Comparison of ENCODE assay signal across 8 cellular contexts in genomic region chr20:44475372-44475693, GRCh38. TPM values are rescaled to one million over a fixed set of nuclear protein-coding genes. Genes with fewer than 3 reads are reported as not detected.
DNase-seq lines count a peak whose midpoint lies in the region; ATAC-seq lines count a peak whose summit lies in the region.

No MANE protein-coding gene starts in this region.

- H3K4me3 Mint-ChIP-seq in IgD-negative memory B cell: peak overlapping the region; percentile 94 to 97 (median 96)
- H3K4me3 Mint-ChIP-seq in central memory CD8-positive, alpha-beta T cell: peak overlapping the region; percentile 97

- peak overlapping the region; percentile 72 for H3K27ac ChIP-seq in ACC112 (ENCODE audit: low read depth, low read length)
- H3K27ac ChIP-seq in muscle layer of colon (ENCODE audit: low read depth, low read length): peak overlapping the region; percentile 94

- H3K4me1 ChIP-seq in ACC112 (ENCODE audit: control insufficient read depth, insufficient read depth, low read length, unreplicated experiment) (peaks cover 23% of the 10 kb centered on the region), muscle layer of colon (ENCODE audit: insufficient read depth, low read length) (peaks cover 7% of the 10 kb centered on the region)

- no peaks in the 10 kb centered on the region for H3K9me3 ChIP-seq in muscle layer of colon (ENCODE audit: low read length)

- no peak for DNase-seq in central memory CD8-positive, alpha-beta T cell (ENCODE audit: low spot score in 2 of 2)
- DNase-seq in mucosa of gallbladder (ENCODE audit: low spot score): no peak
- DNase-seq in SHP77 (lab: John Stamatoyannopoulos, UW): no peak
- no peak for DNase-seq in NCI-H1436 (lab: John Stamatoyannopoulos, UW)

- H3K27ac Mint-ChIP-seq in IgD-negative memory B cell: peak overlapping the region; percentile 95 to 97 (median 97)
- peak overlapping the region; percentile 95 for H3K27ac Mint-ChIP-seq in central memory CD8-positive, alpha-beta T cell (ENCODE audit: low read depth)

- H3K27me3 ChIP-seq in ACC112 (ENCODE audit: insufficient read depth, low read length) (no peaks in the 10 kb centered on the region), muscle layer of colon (ENCODE audit: control insufficient read depth in 1 of 2, insufficient read depth in 2 of 2, low read length in 2 of 2) (no peaks in the 10 kb centered on the region)

- peaks cover 31% of the 10 kb centered on the region for H3K79me2 ChIP-seq in ACC112 (ENCODE audit: control insufficient read depth, insufficient read depth, low read length, unreplicated experiment)

- H3K4me3 ChIP-seq in ACC112 (ENCODE audit: low read depth, low read length) (peak overlapping the region; percentile 88), muscle layer of colon (ENCODE audit: low read depth in 1 of 2, low read length in 2 of 2) (peak overlapping the region; percentile 71 to 75)

- H3K27me3 Mint-ChIP-seq in IgD-negative memory B cell: peaks cover 3% of the 10 kb centered on the region
- H3K27me3 Mint-ChIP-seq in central memory CD8-positive, alpha-beta T cell: no peaks in the 10 kb centered on the region

- H3K9ac ChIP-seq in muscle layer of colon (ENCODE audit: low read length): peak overlapping the region; percentile 52

- peaks cover 15 to 38% (median 29%) of the 10 kb centered on the region in 3 donors for H3K4me1 Mint-ChIP-seq in IgD-negative memory B cell
- peaks cover 28% of the 10 kb centered on the region for H3K4me1 Mint-ChIP-seq in central memory CD8-positive, alpha-beta T cell

- H3K36me3 ChIP-seq in ACC112 (ENCODE audit: insufficient read depth, low read length): no peaks in the 10 kb centered on the region; the same call in 1 of the 2 replicates
- peaks cover 2% of the 10 kb centered on the region for H3K36me3 ChIP-seq in muscle layer of colon (ENCODE audit: insufficient read depth, low read length)

- H3K9me3 Mint-ChIP-seq in IgD-negative memory B cell: no peaks in the 10 kb centered on the region
- H3K9me3 Mint-ChIP-seq in central memory CD8-positive, alpha-beta T cell: no peaks in the 10 kb centered on the region

- H3K36me3 Mint-ChIP-seq in IgD-negative memory B cell: no peaks in the 10 kb centered on the region
- H3K36me3 Mint-ChIP-seq in central memory CD8-positive, alpha-beta T cell (ENCODE audit: insufficient read depth): peaks cover 15% of the 10 kb centered on the region

- ATAC-seq in central memory CD8-positive, alpha-beta T cell (replicated peaks; ENCODE audit: extremely low read depth, poor library complexity, severe bottlenecking): no peak
- ATAC-seq in GM18502 (IDR thresholded peaks at IDR 0.05; ENCODE audit: poor library complexity, unreplicated experiment): no peak

- H2AFZ ChIP-seq in ACC112 (ENCODE audit: low read length, unreplicated experiment): peak overlapping the region; percentile 64

RNA-seq across cellular contexts. Expression of gene TTPAL, which starts 0.3 kb away (rescaled TPM):
- polyA plus RNA-seq in IgD-negative memory B cell: 11.3 TPM
- total RNA-seq in mucosa of gallbladder: 14.8 TPM

RNA-seq across cellular contexts. Expression of gene SERINC3, which starts 46.5 kb away (rescaled TPM):
- 91.5 TPM for polyA plus RNA-seq in IgD-negative memory B cell
- total RNA-seq in mucosa of gallbladder: 120 TPM
